1 cellular context compared by ENCODE assay signal in genomic region chr17:6699997-6700947, GRCh38.
TF ChIP-seq lines count a peak whose summit lies in the region.

No MANE protein-coding gene starts in this region.

TF ChIP-seq in HepG2, 621 proteins besides CTCF, POLR2A, EP300 and RAD21 (continued from another document and continues in another):
- TF ChIP-seq, protein P1, sequence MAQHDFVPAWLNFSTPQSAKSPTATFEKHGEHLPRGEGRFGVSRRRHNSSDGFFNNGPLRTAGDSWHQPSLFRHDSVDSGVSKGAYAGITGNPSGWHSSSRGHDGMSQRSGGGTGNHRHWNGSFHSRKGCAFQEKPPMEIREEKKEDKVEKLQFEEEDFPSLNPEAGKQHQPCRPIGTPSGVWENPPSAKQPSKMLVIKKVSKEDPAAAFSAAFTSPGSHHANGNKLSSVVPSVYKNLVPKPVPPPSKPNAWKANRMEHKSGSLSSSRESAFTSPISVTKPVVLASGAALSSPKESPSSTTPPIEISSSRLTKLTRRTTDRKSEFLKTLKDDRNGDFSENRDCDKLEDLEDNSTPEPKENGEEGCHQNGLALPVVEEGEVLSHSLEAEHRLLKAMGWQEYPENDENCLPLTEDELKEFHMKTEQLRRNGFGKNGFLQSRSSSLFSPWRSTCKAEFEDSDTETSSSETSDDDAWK (CRISPR knock-in tag; IDR thresholded peaks at IDR 0.05) = no peak
- TF ChIP-seq ZNF790 (CRISPR knock-in tag; IDR thresholded peaks at IDR 0.05; ENCODE audit: borderline replicate concordance) (peak; percentile 33; the same call in 1 of the 2 replicates), SRSF4 (IDR thresholded peaks at IDR 0.05; ENCODE audit: low read depth, low read length, poor library complexity, severe bottlenecking) (no peak), HMGA1 (CRISPR knock-in tag; conservative IDR thresholded peaks at IDR 0.05) (no peak), ZSCAN30 (CRISPR knock-in tag; IDR thresholded peaks at IDR 0.05) (no peak), TMF1 (CRISPR knock-in tag; IDR thresholded peaks at IDR 0.05; ENCODE audit: low read depth) (0 out of 2 replicates have a peak, but pooled peaks have one; percentile 49), ZFAT (CRISPR knock-in tag; conservative IDR thresholded peaks at IDR 0.05) (no peak), ZBTB33 (CRISPR knock-in tag; IDR thresholded peaks at IDR 0.05) (peak; percentile 71; the same call in 1 of the 2 replicates), KLF9 (CRISPR knock-in tag; IDR thresholded peaks at IDR 0.05; ENCODE audit: low read depth) (0 out of 2 replicates have a peak, but pooled peaks have one; percentile 70), SCMH1 (CRISPR knock-in tag; IDR thresholded peaks at IDR 0.05; ENCODE audit: borderline replicate concordance) (no peak), NFE2L1 (CRISPR knock-in tag; IDR thresholded peaks at IDR 0.05; ENCODE audit: borderline replicate concordance) (no peak), NAIF1 (CRISPR knock-in tag; IDR thresholded peaks at IDR 0.05; ENCODE audit: borderline replicate concordance) (no peak; the same call in 1 of the 2 replicates), KDM1A (CRISPR knock-in tag; IDR thresholded peaks at IDR 0.05) (no peak), IKZF4 (CRISPR knock-in tag; IDR thresholded peaks at IDR 0.05; ENCODE audit: borderline replicate concordance, low read depth, not compliant biosample characterization) (no peak), GABPA (IDR thresholded peaks at IDR 0.05; ENCODE audit: low read depth, low read length) (no peak), GABPA (CRISPR knock-in tag; IDR thresholded peaks at IDR 0.05; ENCODE audit: low read depth) (peak; percentile 64), ZEB1 (IDR thresholded peaks at IDR 0.05; ENCODE audit: insufficient replicate concordance, low read depth) (peak; percentile 23), ZNF414 (CRISPR knock-in tag; IDR thresholded peaks at IDR 0.05) (peak; percentile 73), SSRP1 (CRISPR knock-in tag; IDR thresholded peaks at IDR 0.05) (no peak; the same call in none of the 2 replicates), RBM39 (IDR thresholded peaks at IDR 0.05; ENCODE audit: low read depth, low read length, poor library complexity, severe bottlenecking) (no peak), ISL2 (CRISPR knock-in tag; IDR thresholded peaks at IDR 0.05) (peak; percentile 97), JUNB (CRISPR knock-in tag; IDR thresholded peaks at IDR 0.05; ENCODE audit: borderline replicate concordance) (no peak; the same call in 1 of the 2 replicates), ZNF207 (IDR thresholded peaks at IDR 0.05; ENCODE audit: borderline replicate concordance) (no peak), FOXO1 (CRISPR knock-in tag; IDR thresholded peaks at IDR 0.05) (peak; percentile 97), NCOA1 (CRISPR knock-in tag; IDR thresholded peaks at IDR 0.05) (peak; percentile 94), ONECUT2 (CRISPR knock-in tag; IDR thresholded peaks at IDR 0.05) (no peak), SRY (CRISPR knock-in tag; IDR thresholded peaks at IDR 0.05) (no peak), KLF6 (CRISPR knock-in tag; IDR thresholded peaks at IDR 0.05) (0 out of 2 replicates have a peak, but pooled peaks have one; percentile 32), ZNF3 (CRISPR knock-in tag; IDR thresholded peaks at IDR 0.05) (no peak), HNRNPH1 (optimal IDR thresholded peaks at IDR 0.05; ENCODE audit: low read depth, low read length) (peak; percentile 46), TRIM22 (IDR thresholded peaks at IDR 0.05) (no peak), RFX3 (CRISPR knock-in tag; IDR thresholded peaks at IDR 0.05) (peak; percentile 37; the same call in 1 of the 2 replicates), ZBTB42 (CRISPR knock-in tag; IDR thresholded peaks at IDR 0.05) (no peak), DNMT3B (CRISPR knock-in tag; conservative IDR thresholded peaks at IDR 0.05) (peak; percentile 73; the same call in 1 of the 2 replicates), ZNF772 (CRISPR knock-in tag; IDR thresholded peaks at IDR 0.05) (peak; percentile 77), SAP130 (CRISPR knock-in tag; IDR thresholded peaks at IDR 0.05; ENCODE audit: low read depth) (peak; percentile 82), DMTF1 (CRISPR knock-in tag; IDR thresholded peaks at IDR 0.05) (peak; percentile 78; the same call in 1 of the 2 replicates), SMARCE1 (IDR thresholded peaks at IDR 0.05; ENCODE audit: borderline replicate concordance) (no peak), SIN3B (IDR thresholded peaks at IDR 0.05; ENCODE audit: low read length) (no peak), EEA1 (CRISPR knock-in tag; IDR thresholded peaks at IDR 0.05; ENCODE audit: borderline replicate concordance) (no peak), FOXM1 (CRISPR knock-in tag; IDR thresholded peaks at IDR 0.05) (no peak), STAG1 (CRISPR knock-in tag; IDR thresholded peaks at IDR 0.05) (peak; percentile 36), GZF1 (CRISPR knock-in tag; IDR thresholded peaks at IDR 0.05) (0 out of 2 replicates have a peak, but pooled peaks have one; percentile 31), ZNF639 (CRISPR knock-in tag; conservative IDR thresholded peaks at IDR 0.05) (peak; percentile 28; the same call in 1 of the 2 replicates), ZFP41 (CRISPR knock-in tag; IDR thresholded peaks at IDR 0.05; ENCODE audit: borderline replicate concordance) (no peak), PAF1 (CRISPR knock-in tag; IDR thresholded peaks at IDR 0.05) (no peak), TAF15 (IDR thresholded peaks at IDR 0.05; ENCODE audit: low read depth, low read length, poor library complexity, severe bottlenecking) (no peak), ZNF775 (CRISPR knock-in tag; IDR thresholded peaks at IDR 0.05; ENCODE audit: borderline replicate concordance) (0 out of 2 replicates have a peak, but pooled peaks have one; percentile 43), AGO1 (IDR thresholded peaks at IDR 0.05; ENCODE audit: low read depth, low read length, poor library complexity, severe bottlenecking) (no peak), RBAK (CRISPR knock-in tag; IDR thresholded peaks at IDR 0.05) (no peak)
- TF ChIP-seq, protein P2, sequence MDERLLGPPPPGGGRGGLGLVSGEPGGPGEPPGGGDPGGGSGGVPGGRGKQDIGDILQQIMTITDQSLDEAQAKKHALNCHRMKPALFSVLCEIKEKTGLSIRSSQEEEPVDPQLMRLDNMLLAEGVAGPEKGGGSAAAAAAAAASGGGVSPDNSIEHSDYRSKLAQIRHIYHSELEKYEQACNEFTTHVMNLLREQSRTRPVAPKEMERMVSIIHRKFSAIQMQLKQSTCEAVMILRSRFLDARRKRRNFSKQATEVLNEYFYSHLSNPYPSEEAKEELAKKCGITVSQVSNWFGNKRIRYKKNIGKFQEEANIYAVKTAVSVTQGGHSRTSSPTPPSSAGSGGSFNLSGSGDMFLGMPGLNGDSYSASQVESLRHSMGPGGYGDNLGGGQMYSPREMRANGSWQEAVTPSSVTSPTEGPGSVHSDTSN (CRISPR knock-in tag; IDR thresholded peaks at IDR 0.05) = no peak
- TF ChIP-seq, protein P3, sequence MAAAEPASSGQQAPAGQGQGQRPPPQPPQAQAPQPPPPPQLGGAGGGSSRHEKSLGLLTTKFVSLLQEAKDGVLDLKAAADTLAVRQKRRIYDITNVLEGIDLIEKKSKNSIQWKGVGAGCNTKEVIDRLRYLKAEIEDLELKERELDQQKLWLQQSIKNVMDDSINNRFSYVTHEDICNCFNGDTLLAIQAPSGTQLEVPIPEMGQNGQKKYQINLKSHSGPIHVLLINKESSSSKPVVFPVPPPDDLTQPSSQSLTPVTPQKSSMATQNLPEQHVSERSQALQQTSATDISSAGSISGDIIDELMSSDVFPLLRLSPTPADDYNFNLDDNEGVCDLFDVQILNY (CRISPR knock-in tag; conservative IDR thresholded peaks at IDR 0.05) = no peak
- TF ChIP-seq, protein P4, sequence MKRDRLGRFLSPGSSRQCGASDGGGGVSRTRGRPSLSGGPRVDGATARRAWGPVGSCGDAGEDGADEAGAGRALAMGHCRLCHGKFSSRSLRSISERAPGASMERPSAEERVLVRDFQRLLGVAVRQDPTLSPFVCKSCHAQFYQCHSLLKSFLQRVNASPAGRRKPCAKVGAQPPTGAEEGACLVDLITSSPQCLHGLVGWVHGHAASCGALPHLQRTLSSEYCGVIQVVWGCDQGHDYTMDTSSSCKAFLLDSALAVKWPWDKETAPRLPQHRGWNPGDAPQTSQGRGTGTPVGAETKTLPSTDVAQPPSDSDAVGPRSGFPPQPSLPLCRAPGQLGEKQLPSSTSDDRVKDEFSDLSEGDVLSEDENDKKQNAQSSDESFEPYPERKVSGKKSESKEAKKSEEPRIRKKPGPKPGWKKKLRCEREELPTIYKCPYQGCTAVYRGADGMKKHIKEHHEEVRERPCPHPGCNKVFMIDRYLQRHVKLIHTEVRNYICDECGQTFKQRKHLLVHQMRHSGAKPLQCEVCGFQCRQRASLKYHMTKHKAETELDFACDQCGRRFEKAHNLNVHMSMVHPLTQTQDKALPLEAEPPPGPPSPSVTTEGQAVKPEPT (CRISPR knock-in tag; IDR thresholded peaks at IDR 0.05; ENCODE audit: low read depth) = peak; percentile 86; the same call in 1 of the 2 replicates
- TF ChIP-seq, protein P5, sequence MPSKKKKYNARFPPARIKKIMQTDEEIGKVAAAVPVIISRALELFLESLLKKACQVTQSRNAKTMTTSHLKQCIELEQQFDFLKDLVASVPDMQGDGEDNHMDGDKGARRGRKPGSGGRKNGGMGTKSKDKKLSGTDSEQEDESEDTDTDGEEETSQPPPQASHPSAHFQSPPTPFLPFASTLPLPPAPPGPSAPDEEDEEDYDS (CRISPR knock-in tag; IDR thresholded peaks at IDR 0.05) = peak; percentile 67; the same call in 1 of the 2 replicates
- TF ChIP-seq, protein P6, sequence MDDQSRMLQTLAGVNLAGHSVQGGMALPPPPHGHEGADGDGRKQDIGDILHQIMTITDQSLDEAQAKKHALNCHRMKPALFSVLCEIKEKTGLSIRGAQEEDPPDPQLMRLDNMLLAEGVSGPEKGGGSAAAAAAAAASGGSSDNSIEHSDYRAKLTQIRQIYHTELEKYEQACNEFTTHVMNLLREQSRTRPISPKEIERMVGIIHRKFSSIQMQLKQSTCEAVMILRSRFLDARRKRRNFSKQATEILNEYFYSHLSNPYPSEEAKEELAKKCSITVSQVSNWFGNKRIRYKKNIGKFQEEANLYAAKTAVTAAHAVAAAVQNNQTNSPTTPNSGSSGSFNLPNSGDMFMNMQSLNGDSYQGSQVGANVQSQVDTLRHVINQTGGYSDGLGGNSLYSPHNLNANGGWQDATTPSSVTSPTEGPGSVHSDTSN (CRISPR knock-in tag; IDR thresholded peaks at IDR 0.05; ENCODE audit: borderline replicate concordance) = no peak
- TF ChIP-seq, protein P7, sequence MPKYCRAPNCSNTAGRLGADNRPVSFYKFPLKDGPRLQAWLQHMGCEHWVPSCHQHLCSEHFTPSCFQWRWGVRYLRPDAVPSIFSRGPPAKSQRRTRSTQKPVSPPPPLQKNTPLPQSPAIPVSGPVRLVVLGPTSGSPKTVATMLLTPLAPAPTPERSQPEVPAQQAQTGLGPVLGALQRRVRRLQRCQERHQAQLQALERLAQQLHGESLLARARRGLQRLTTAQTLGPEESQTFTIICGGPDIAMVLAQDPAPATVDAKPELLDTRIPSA (CRISPR knock-in tag; IDR thresholded peaks at IDR 0.05; ENCODE audit: borderline replicate concordance) = no peak
